ENCODE assay signal across 10 cellular contexts in the genomic region with DNA sequence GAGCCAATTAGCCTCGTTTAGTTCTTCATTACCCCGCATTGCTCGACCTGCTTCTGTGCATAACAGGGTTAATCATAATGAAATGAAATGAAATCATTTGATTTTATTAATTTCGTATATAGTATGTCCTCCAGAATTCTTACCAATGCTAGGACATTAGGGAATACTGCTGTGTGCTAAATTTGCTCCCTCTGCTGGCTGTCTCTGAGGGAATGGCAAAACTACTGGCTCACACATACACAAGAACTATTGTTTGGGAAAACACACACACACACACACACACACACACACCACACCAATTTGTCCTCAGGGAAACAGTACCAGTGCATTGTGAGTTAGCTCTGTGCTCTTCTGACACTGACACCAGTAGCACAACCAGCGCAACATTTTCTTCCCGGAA.
DNase-seq lines count a peak whose midpoint lies in the region; ATAC-seq and TF ChIP-seq lines count a peak whose summit lies in the region.
"Had no signal": no experiment of that assay in that cellular context is flagged by ENCODE, and none has a peak within 500 bp of the region (broad histone marks: within the 10 kb centered on the region; RNA-seq: fewer than 3 reads in every experiment).

No MANE protein-coding gene starts in this region.

- no peak overlapping the region for H3K4me3 Mint-ChIP-seq in immature natural killer cell

- intact Hi-C loops in lower leg skin (cut with DNase I; ENCODE audit: low total_unique reads): no loop called here

- no peaks in the 10 kb centered on the region for H3K9me3 Mint-ChIP-seq in immature natural killer cell

- TF ChIP-seq POLR2A in lower leg skin (IDR thresholded peaks at IDR 0.05): no peak

- H3K4me1 Mint-ChIP-seq in immature natural killer cell: no peaks in the 10 kb centered on the region

- H3K4me3 ChIP-seq in lower leg skin (ENCODE audit: low read depth, poor library complexity, severe bottlenecking): no peak overlapping the region
- H3K4me3 ChIP-seq: pancreas had no signal

- ATAC-seq in GM19328 (IDR thresholded peaks at IDR 0.05; ENCODE audit: unreplicated experiment): no peak

- H3K36me3 Mint-ChIP-seq in immature natural killer cell: no peaks in the 10 kb centered on the region

- DNase-seq in COR-L47 (lab: John Stamatoyannopoulos, UW) (peak; percentile 24), NCI-H146 treated with DMSO at 0.1 percent for 48 hours (lab: John Stamatoyannopoulos, UW; ENCODE audit: unreplicated experiment) (peak; percentile 16), dermis blood vessel endothelial cell (peak; percentile 73), medulla oblongata (ENCODE audit: extremely low spot score) (peak; percentile 85), immature natural killer cell (no peak), lower leg skin (ENCODE audit: low spot score in 2 of 2) (no peak)
- DNase-seq in activated T-cell treated with anti-CD3 and anti-CD28 coated beads, Interleukin-2, amount 50 U/mL, for 48 hours: no peak
- DNase-seq: NCI-H1930, pancreas had no signal

- 64 to 67% methylated on average over 6 of the region's 6 CpGs for WGBS in lower leg skin, 2 donors

- peaks cover 0 to 6% (median 2%) of the 10 kb centered on the region in 3 donors for H3K27me3 Mint-ChIP-seq in immature natural killer cell (ENCODE audit: low read depth in 3 of 3)

- H3K27ac Mint-ChIP-seq in immature natural killer cell: no peak overlapping the region

- TF ChIP-seq CTCF in lower leg skin (IDR thresholded peaks at IDR 0.05): no peak

Comparison
In these comparisons a context has a peak if more than half of its experiments do, and no peak if none do; other contexts are left out.
1. DNase-seq: peak in COR-L47 (single experiment), NCI-H146 treated with DMSO at 0.1 percent for 48 hours (single experiment), dermis blood vessel endothelial cell (single experiment) and medulla oblongata (single experiment); none in immature natural killer cell (0 of 3), lower leg skin (0 of 2) and activated T-cell treated with anti-CD3 and anti-CD28 coated beads, Interleukin-2, amount 50 U/mL, for 48 hours (0 of 2).